ENCODE assay signal across 1 cellular context in the genomic region with DNA sequence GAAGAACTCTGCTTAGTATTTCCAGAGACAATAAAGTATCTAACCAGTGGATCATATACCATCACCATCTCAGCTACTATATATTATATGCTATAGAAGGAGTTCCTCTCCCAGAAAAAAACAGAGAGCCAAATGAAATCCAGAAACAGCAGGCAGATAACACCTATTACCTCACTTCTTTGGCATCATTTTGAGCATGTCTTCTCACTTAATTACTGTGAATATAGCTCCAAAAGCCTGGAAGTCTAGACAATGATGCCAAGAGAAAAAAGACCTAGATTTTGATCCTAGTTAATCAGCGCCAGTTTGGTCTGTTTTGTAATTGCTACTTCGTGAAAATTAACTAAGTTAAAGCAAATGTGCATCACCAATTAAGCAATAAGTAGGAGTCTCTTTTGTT.
TF ChIP-seq lines count a peak whose summit lies in the region.

No MANE protein-coding gene starts in this region.

TF ChIP-seq in SK-N-SH, 30 proteins besides CTCF, POLR2A, EP300 and RAD21 (continued from another document):
- TF ChIP-seq, protein P1, sequence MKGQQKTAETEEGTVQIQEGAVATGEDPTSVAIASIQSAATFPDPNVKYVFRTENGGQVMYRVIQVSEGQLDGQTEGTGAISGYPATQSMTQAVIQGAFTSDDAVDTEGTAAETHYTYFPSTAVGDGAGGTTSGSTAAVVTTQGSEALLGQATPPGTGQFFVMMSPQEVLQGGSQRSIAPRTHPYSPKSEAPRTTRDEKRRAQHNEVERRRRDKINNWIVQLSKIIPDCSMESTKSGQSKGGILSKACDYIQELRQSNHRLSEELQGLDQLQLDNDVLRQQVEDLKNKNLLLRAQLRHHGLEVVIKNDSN (IDR thresholded peaks at IDR 0.05; ENCODE audit: borderline replicate concordance, low read depth): no peak
- TF ChIP-seq TAF1 (IDR thresholded peaks at IDR 0.05; ENCODE audit: borderline replicate concordance, low read depth, low read length): no peak
- TF ChIP-seq TEAD4 (IDR thresholded peaks at IDR 0.05; ENCODE audit: borderline replicate concordance, insufficient read depth): no peak
- TF ChIP-seq, protein P2, sequence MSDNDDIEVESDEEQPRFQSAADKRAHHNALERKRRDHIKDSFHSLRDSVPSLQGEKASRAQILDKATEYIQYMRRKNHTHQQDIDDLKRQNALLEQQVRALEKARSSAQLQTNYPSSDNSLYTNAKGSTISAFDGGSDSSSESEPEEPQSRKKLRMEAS (IDR thresholded peaks at IDR 0.05; ENCODE audit: low read depth): no peak
- no peak for TF ChIP-seq JUND (IDR thresholded peaks at IDR 0.05)
